Comparison of ENCODE assay signal across 11 cellular contexts in genomic region chr1:184610872-184611614, GRCh38.
DNase-seq lines count a peak whose midpoint lies in the region; ATAC-seq and TF ChIP-seq lines count a peak whose summit lies in the region.
"Had no signal": no experiment of that assay in that cellular context is flagged by ENCODE, and none has a peak within 500 bp of the region (broad histone marks: within the 10 kb centered on the region; RNA-seq: fewer than 3 reads in every experiment).

No MANE protein-coding gene starts in this region.

- DNase-seq in NCI-H1436 (lab: John Stamatoyannopoulos, UW) (peak; percentile 18), RWPE2 (ENCODE audit: low spot score) (no peak), left ventricle myocardium inferior (peak; percentile 38), SIG-M5 (lab: John Stamatoyannopoulos, UW) (no peak), T-helper 1 cell (no peak), HT-29 (ENCODE audit: low spot score) (no peak)
- DNase-seq: foreskin melanocyte, MG63, naive B cell had no signal

- H3K4me1 ChIP-seq in RWPE2 (ENCODE audit: insufficient read depth, poor library complexity, severe bottlenecking): peaks cover 11% of the 10 kb centered on the region
- H3K4me1 ChIP-seq in left ventricle myocardium inferior: peaks cover 60% of the 10 kb centered on the region

- no peak for ATAC-seq in RWPE2 (ENCODE audit: low read depth)
- no peak for ATAC-seq in HG02870 (IDR thresholded peaks at IDR 0.05; ENCODE audit: unreplicated experiment)

- intact Hi-C loops in left ventricle myocardium inferior (cut with micrococcal nuclease): no loop called here

- H3K4me3 ChIP-seq in RWPE2 (ENCODE audit: severe bottlenecking) (no peak overlapping the region), left ventricle myocardium inferior (peak overlapping the region; percentile 20)
- H3K4me3 ChIP-seq: MG63 had no signal

- H3K36me3 ChIP-seq in RWPE2 (ENCODE audit: low read depth) (no peaks in the 10 kb centered on the region), left ventricle myocardium inferior (no peaks in the 10 kb centered on the region)
- H3K36me3 ChIP-seq: MG63 had no signal

- H3K27me3 ChIP-seq in RWPE2 (ENCODE audit: insufficient read depth, poor library complexity, severe bottlenecking): no peaks in the 10 kb centered on the region
- no peaks in the 10 kb centered on the region for H3K27me3 ChIP-seq in left ventricle myocardium inferior (ENCODE audit: low read depth)
- H3K27me3 ChIP-seq: MG63 had no signal

- TF ChIP-seq CTCF in RWPE2 (IDR thresholded peaks at IDR 0.05; ENCODE audit: poor library complexity, severe bottlenecking) (no peak), left ventricle myocardium inferior (IDR thresholded peaks at IDR 0.05; ENCODE audit: borderline replicate concordance) (no peak)

- H3K27ac ChIP-seq in RWPE2 (ENCODE audit: poor library complexity, severe bottlenecking): peak overlapping the region; percentile 38
- peak overlapping the region; percentile 71 for H3K27ac ChIP-seq in left ventricle myocardium inferior (replicated peaks)
- peak overlapping the region; percentile 2 for H3K27ac ChIP-seq in temporal lobe (ENCODE audit: low read depth, low read length)

- H3K9me3 ChIP-seq in RWPE2 (ENCODE audit: severe bottlenecking) (no peaks in the 10 kb centered on the region), left ventricle myocardium inferior (replicated peaks) (no peaks in the 10 kb centered on the region)
- H3K9me3 ChIP-seq: MG63 had no signal

Comparison
In these comparisons a context has a peak if more than half of its experiments do, and no peak if none do; other contexts are left out.
1. DNase-seq: peak in NCI-H1436 (single experiment) and left ventricle myocardium inferior (single experiment); none in RWPE2 (single experiment), SIG-M5 (single experiment), T-helper 1 cell (0 of 5) and HT-29 (single experiment).
2. H3K27ac ChIP-seq: peak in every context shown above with its lines; median percentile 71 in left ventricle myocardium inferior; 38 in RWPE2; 2 in temporal lobe.